Comparison of ENCODE assay signal across 15 cellular contexts in genomic region chr9:133580971-133581370, GRCh38. TPM values are rescaled to one million over a fixed set of nuclear protein-coding genes. Genes with fewer than 3 reads are reported as not detected.
DNase-seq lines count a peak whose midpoint lies in the region; ATAC-seq and TF ChIP-seq lines count a peak whose summit lies in the region.
"Had no signal": no experiment of that assay in that cellular context is flagged by ENCODE, and none has a peak within 500 bp of the region (broad histone marks: within the 10 kb centered on the region; RNA-seq: fewer than 3 reads in every experiment).

No MANE protein-coding gene starts in this region.

- H3K27ac ChIP-seq in DOHH2 (ENCODE audit: low read depth, low read length) (0 out of 2 replicates have a peak overlapping the region, but pooled peaks have one; percentile 12), VCaP (0 out of 2 replicates have a peak overlapping the region, but pooled peaks have one; percentile 5)

- H3K4me3 Mint-ChIP-seq in nephron: no peak overlapping the region
- H3K4me3 Mint-ChIP-seq: CD8-positive, alpha-beta T cell had no signal

- TF ChIP-seq CTCF in DOHH2 (IDR thresholded peaks at IDR 0.05; ENCODE audit: low read depth, low read length, poor library complexity, severe bottlenecking): no peak
- TF ChIP-seq CTCF in VCaP (conservative IDR thresholded peaks at IDR 0.05): no peak
- TF ChIP-seq CTCF in nephron (IDR thresholded peaks at IDR 0.05; ENCODE audit: unreplicated experiment in 3 of 3): no peak

- H3K36me3 ChIP-seq in DOHH2 (ENCODE audit: control insufficient read depth, low read length): no peaks in the 10 kb centered on the region

- no peaks in the 10 kb centered on the region for H3K79me2 ChIP-seq in DOHH2 (ENCODE audit: control insufficient read depth, low read length)

- H3K4me1 Mint-ChIP-seq in nephron: peaks cover 55% of the 10 kb centered on the region

- no peak overlapping the region for H3K4me2 ChIP-seq in DOHH2 (ENCODE audit: low read length)

- no peaks in the 10 kb centered on the region for H3K9me3 ChIP-seq in DOHH2 (ENCODE audit: control insufficient read depth, insufficient read depth, low read length)

- peak overlapping the region in 2 of 3 experiments; percentile 12 to 67 for H3K27ac Mint-ChIP-seq in nephron
- H3K27ac Mint-ChIP-seq: CD8-positive, alpha-beta T cell had no signal

- H3F3A ChIP-seq in DOHH2 (ENCODE audit: control insufficient read depth, insufficient read depth): peaks cover 10% of the 10 kb centered on the region

- peaks cover 35% of the 10 kb centered on the region for H3K27me3 ChIP-seq in DOHH2 (ENCODE audit: control insufficient read depth, low read length)

- intact Hi-C loops in left cardiac atrium (cut with DNase I): loop anchor here in 1 of 2 donors (5.0 kb wide), 1 partner anchor 44 kb away; no protein-coding TSS in a partner anchor
- intact Hi-C loops in cardiac septum (cut with DNase I): loop anchor here (5.0 kb wide), 1 partner anchor 101 kb away; no protein-coding TSS in a partner anchor

- no peaks in the 10 kb centered on the region for H3K9me3 Mint-ChIP-seq in nephron
- H3K9me3 Mint-ChIP-seq: CD8-positive, alpha-beta T cell had no signal

- H3K4me1 ChIP-seq in DOHH2 (ENCODE audit: control insufficient read depth, low read length): peaks cover 80% of the 10 kb centered on the region

- peaks cover 49% of the 10 kb centered on the region for H3K27me3 Mint-ChIP-seq in nephron (ENCODE audit: low read depth)

- peak; percentile 13 for DNase-seq in left cardiac atrium
- DNase-seq in cardiac septum (ENCODE audit: low spot score): no peak
- DNase-seq in NOMO-1 (lab: John Stamatoyannopoulos, UW; ENCODE audit: unreplicated experiment in 2 of 2): no peak
- DNase-seq in AG08396 (ENCODE audit: low spot score): no peak
- DNase-seq: Calu3; CD8-positive, alpha-beta T cell; NCI-H1105; NCI-H524 treated with DMSO at 0.1 percent for 48 hours had no signal

- H4K20me1 ChIP-seq in DOHH2 (ENCODE audit: control insufficient read depth, insufficient read depth, low read depth, low read length): no peaks in the 10 kb centered on the region

- no peak overlapping the region for H3K4me3 ChIP-seq in DOHH2 (ENCODE audit: low read length)
- H3K4me3 ChIP-seq: K562 had no signal

- no peaks in the 10 kb centered on the region for H3K9me2 ChIP-seq in DOHH2 (replicated peaks; ENCODE audit: control insufficient read depth, low read length)

- no peak for ATAC-seq in left cardiac atrium
- ATAC-seq: CD8-positive, alpha-beta T cell; K562; Panc1 had no signal

- H3K36me3 Mint-ChIP-seq in nephron (ENCODE audit: low read depth): no peaks in the 10 kb centered on the region
- H3K36me3 Mint-ChIP-seq: CD8-positive, alpha-beta T cell had no signal

RNA-seq across cellular contexts. Expression of gene FAM163B, which starts 28.2 kb away (rescaled TPM):
- under 1 TPM in 1 of 2 donors, not detected in 1; 0.37 TPM for total RNA-seq in left cardiac atrium
- not detected for total RNA-seq in cardiac septum
- total RNA-seq: Calu3; CD8-positive, alpha-beta T cell; H4; K562; SK-MEL-5 had no signal

RNA-seq across cellular contexts. Expression of gene ADAMTSL2, which starts 46.5 kb away (rescaled TPM):
- total RNA-seq in left cardiac atrium (10 to 100 TPM; 13.9 to 16.7 TPM), cardiac septum (9.6 TPM)
- total RNA-seq: H4 had no signal

RNA-seq across cellular contexts. Expression of gene DBH, which starts 55.2 kb away (rescaled TPM):
- total RNA-seq in left cardiac atrium (not detected), cardiac septum (not detected)
- total RNA-seq: Calu3, H4, K562, SK-MEL-5 had no signal

RNA-seq across cellular contexts. Expression of gene MYMK, which starts 56.2 kb away (rescaled TPM):
- total RNA-seq in left cardiac atrium (not detected), cardiac septum (not detected)
- total RNA-seq: Calu3; CD8-positive, alpha-beta T cell; H4; K562; SK-MEL-5 had no signal
